In the genomic region with DNA sequence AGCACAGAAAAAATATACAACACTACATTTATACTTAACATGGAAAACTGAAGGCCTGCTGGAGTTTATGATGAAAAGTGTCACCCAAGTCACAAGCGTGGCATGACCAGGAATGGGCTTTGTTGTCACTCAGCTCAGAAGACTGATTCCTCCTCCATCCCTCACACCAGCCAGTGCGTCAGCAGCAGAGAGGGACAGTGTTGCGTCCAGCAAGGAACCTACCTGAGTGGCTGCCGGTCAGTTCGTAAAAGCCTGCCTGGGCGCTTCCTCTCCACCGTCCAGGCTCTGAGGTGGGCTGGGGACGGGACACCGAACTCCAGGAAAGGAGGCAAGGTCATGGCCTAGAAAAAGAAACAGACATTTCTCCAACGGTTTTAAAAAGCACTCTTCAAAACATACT, we compare ENCODE assay signal across 3 cellular contexts.
TF ChIP-seq lines count a peak whose summit lies in the region.

No MANE protein-coding gene starts in this region.

TF ChIP-seq in SK-N-SH, 30 proteins besides CTCF, POLR2A, EP300 and RAD21:
- no peak for TF ChIP-seq FOXJ3 (CRISPR knock-in tag; IDR thresholded peaks at IDR 0.05)
- TF ChIP-seq, protein P1, sequence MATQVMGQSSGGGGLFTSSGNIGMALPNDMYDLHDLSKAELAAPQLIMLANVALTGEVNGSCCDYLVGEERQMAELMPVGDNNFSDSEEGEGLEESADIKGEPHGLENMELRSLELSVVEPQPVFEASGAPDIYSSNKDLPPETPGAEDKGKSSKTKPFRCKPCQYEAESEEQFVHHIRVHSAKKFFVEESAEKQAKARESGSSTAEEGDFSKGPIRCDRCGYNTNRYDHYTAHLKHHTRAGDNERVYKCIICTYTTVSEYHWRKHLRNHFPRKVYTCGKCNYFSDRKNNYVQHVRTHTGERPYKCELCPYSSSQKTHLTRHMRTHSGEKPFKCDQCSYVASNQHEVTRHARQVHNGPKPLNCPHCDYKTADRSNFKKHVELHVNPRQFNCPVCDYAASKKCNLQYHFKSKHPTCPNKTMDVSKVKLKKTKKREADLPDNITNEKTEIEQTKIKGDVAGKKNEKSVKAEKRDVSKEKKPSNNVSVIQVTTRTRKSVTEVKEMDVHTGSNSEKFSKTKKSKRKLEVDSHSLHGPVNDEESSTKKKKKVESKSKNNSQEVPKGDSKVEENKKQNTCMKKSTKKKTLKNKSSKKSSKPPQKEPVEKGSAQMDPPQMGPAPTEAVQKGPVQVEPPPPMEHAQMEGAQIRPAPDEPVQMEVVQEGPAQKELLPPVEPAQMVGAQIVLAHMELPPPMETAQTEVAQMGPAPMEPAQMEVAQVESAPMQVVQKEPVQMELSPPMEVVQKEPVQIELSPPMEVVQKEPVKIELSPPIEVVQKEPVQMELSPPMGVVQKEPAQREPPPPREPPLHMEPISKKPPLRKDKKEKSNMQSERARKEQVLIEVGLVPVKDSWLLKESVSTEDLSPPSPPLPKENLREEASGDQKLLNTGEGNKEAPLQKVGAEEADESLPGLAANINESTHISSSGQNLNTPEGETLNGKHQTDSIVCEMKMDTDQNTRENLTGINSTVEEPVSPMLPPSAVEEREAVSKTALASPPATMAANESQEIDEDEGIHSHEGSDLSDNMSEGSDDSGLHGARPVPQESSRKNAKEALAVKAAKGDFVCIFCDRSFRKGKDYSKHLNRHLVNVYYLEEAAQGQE (IDR thresholded peaks at IDR 0.05; ENCODE audit: low read depth, low read length), result no peak
- no peak for TF ChIP-seq CHD2 (IDR thresholded peaks at IDR 0.05; ENCODE audit: low read length, partially characterized antibody)
- TF ChIP-seq GABPA (IDR thresholded peaks at IDR 0.05; ENCODE audit: low read depth), result no peak
- TF ChIP-seq SMC3 (IDR thresholded peaks at IDR 0.05; ENCODE audit: low read depth, low read length), result no peak
- no peak for TF ChIP-seq ELF1 (IDR thresholded peaks at IDR 0.05)
- no peak for TF ChIP-seq FOXM1 (IDR thresholded peaks at IDR 0.05; ENCODE audit: low read depth)
- no peak for TF ChIP-seq RCOR1 (IDR thresholded peaks at IDR 0.05; ENCODE audit: low read length)

TF ChIP-seq in SK-N-SH treated with all-trans-retinoic acid at 6 μM for 48 hours, 23 proteins besides CTCF, POLR2A, EP300 and RAD21:
- TF ChIP-seq ZNF8 (CRISPR knock-in tag; IDR thresholded peaks at IDR 0.05) (no peak), ESRRG (CRISPR knock-in tag; IDR thresholded peaks at IDR 0.05) (no peak), TOX (CRISPR knock-in tag; IDR thresholded peaks at IDR 0.05; ENCODE audit: borderline replicate concordance) (no peak), ZFP3 (CRISPR knock-in tag; IDR thresholded peaks at IDR 0.05) (no peak), BACH2 (CRISPR knock-in tag; IDR thresholded peaks at IDR 0.05; ENCODE audit: borderline replicate concordance) (no peak)
- TF ChIP-seq, protein P2, sequence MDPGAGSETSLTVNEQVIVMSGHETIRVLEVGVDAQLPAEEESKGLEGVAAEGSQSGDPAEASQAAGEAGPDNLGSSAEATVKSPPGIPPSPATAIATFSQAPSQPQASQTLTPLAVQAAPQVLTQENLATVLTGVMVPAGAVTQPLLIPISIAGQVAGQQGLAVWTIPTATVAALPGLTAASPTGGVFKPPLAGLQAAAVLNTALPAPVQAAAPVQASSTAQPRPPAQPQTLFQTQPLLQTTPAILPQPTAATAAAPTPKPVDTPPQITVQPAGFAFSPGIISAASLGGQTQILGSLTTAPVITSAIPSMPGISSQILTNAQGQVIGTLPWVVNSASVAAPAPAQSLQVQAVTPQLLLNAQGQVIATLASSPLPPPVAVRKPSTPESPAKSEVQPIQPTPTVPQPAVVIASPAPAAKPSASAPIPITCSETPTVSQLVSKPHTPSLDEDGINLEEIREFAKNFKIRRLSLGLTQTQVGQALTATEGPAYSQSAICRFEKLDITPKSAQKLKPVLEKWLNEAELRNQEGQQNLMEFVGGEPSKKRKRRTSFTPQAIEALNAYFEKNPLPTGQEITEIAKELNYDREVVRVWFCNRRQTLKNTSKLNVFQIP (CRISPR knock-in tag; IDR thresholded peaks at IDR 0.05; ENCODE audit: borderline replicate concordance, low read depth), result no peak

TF ChIP-seq in H1, 55 proteins besides CTCF, POLR2A, EP300 and RAD21:
- no peak for TF ChIP-seq TCF12 (IDR thresholded peaks at IDR 0.05; ENCODE audit: low read depth, low read length)
- TF ChIP-seq MAX (IDR thresholded peaks at IDR 0.05), result no peak
- TF ChIP-seq POU5F1 (IDR thresholded peaks at IDR 0.05; ENCODE audit: low read depth, low read length), result no peak
- TF ChIP-seq RFX5 (IDR thresholded peaks at IDR 0.05; ENCODE audit: borderline replicate concordance, low read depth, low read length), result no peak
- no peak for TF ChIP-seq RBBP5 (IDR thresholded peaks at IDR 0.05; ENCODE audit: borderline replicate concordance, low read depth, low read length)
- TF ChIP-seq PHF8 (conservative IDR thresholded peaks at IDR 0.05; ENCODE audit: low read depth, low read length), result no peak
- TF ChIP-seq TAF7 (optimal IDR thresholded peaks at IDR 0.05; ENCODE audit: borderline replicate concordance, low read depth, low read length), result no peak
- TF ChIP-seq CREB1 (IDR thresholded peaks at IDR 0.05), result no peak
- TF ChIP-seq GABPA (IDR thresholded peaks at IDR 0.05; ENCODE audit: borderline replicate concordance, insufficient read depth, low read length), result no peak
- TF ChIP-seq, protein P3, sequence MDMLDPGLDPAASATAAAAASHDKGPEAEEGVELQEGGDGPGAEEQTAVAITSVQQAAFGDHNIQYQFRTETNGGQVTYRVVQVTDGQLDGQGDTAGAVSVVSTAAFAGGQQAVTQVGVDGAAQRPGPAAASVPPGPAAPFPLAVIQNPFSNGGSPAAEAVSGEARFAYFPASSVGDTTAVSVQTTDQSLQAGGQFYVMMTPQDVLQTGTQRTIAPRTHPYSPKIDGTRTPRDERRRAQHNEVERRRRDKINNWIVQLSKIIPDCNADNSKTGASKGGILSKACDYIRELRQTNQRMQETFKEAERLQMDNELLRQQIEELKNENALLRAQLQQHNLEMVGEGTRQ (IDR thresholded peaks at IDR 0.05; ENCODE audit: low read length), result no peak
- no peak for TF ChIP-seq HDAC6 (IDR thresholded peaks at IDR 0.05; ENCODE audit: low read depth, low read length)
- TF ChIP-seq, protein P4, sequence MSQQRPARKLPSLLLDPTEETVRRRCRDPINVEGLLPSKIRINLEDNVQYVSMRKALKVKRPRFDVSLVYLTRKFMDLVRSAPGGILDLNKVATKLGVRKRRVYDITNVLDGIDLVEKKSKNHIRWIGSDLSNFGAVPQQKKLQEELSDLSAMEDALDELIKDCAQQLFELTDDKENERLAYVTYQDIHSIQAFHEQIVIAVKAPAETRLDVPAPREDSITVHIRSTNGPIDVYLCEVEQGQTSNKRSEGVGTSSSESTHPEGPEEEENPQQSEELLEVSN (IDR thresholded peaks at IDR 0.05), result no peak
- no peak for TF ChIP-seq RNF2 (IDR thresholded peaks at IDR 0.05; ENCODE audit: borderline replicate concordance, low read depth, low read length, missing control alignments, poor library complexity, severe bottlenecking)
- TF ChIP-seq SP4 (IDR thresholded peaks at IDR 0.05; ENCODE audit: low read length), result no peak
